19 cellular contexts compared by ENCODE assay signal in genomic region chr2:45237128-45237527, GRCh38.
DNase-seq lines count a peak whose midpoint lies in the region; TF ChIP-seq lines count a peak whose summit lies in the region.
"Had no signal": no experiment of that assay in that cellular context is flagged by ENCODE, and none has a peak within 500 bp of the region (broad histone marks: within the 10 kb centered on the region; RNA-seq: fewer than 3 reads in every experiment).

No MANE protein-coding gene starts in this region.

- TF ChIP-seq CTCF in mesothelial cell of epicardium (IDR thresholded peaks at IDR 0.05; ENCODE audit: unreplicated experiment) = no peak

- DNase-seq in DMS153 (lab: John Stamatoyannopoulos, UW) (peak; percentile 41), NCI-H1417 (lab: John Stamatoyannopoulos, UW) (peak in 2 of 3 experiments; percentile 52 to 77), SJCRH30 (peak; percentile 76 to 89), myocyte (ENCODE audit: low read depth) (peak; percentile 87), mesothelial cell of epicardium (ENCODE audit: low spot score in 2 of 2, unreplicated experiment in 2 of 2) (no peak), anterior cingulate cortex (lab: John Stamatoyannopoulos, UW) (no peak), NCI-H2196 treated with DMSO at 0.1 percent for 48 hours (lab: John Stamatoyannopoulos, UW; ENCODE audit: unreplicated experiment) (no peak), posterior vena cava (ENCODE audit: low spot score) (no peak)
- DNase-seq: activated CD8-positive, alpha-beta memory T cell treated with anti-CD3 and anti-CD28 coated beads, Interleukin-2, amount 50 U/mL, for 48 hours; activated naive CD4-positive, alpha-beta T cell treated with anti-CD3 and anti-CD28 coated beads, Interleukin-2, amount 50 U/mL, for 16 hours; BE2C; glutamatergic neuron; H9; NK-92 treated with Interleukin-12 subunit alpha and Interleukin-12 subunit beta, amount 100 ng/mL, for 24 hours; posterior cingulate gyrus; SW 1271 had no signal

- H3K27ac ChIP-seq in SJCRH30 = peak overlapping the region; percentile 97
- H3K27ac ChIP-seq: suprapubic skin had no signal

- H3K27me3 ChIP-seq in SJCRH30 = no peaks in the 10 kb centered on the region
- H3K27me3 ChIP-seq: BE2C, suprapubic skin had no signal

- H3K27me3 Mint-ChIP-seq in mesothelial cell of epicardium (ENCODE audit: low read depth) = peaks cover 10% of the 10 kb centered on the region

- no peaks in the 10 kb centered on the region for H3K9me3 ChIP-seq in SJCRH30 (replicated peaks)
- H3K9me3 ChIP-seq: BE2C, suprapubic skin had no signal

- peaks cover 15% of the 10 kb centered on the region for H3K4me1 Mint-ChIP-seq in mesothelial cell of epicardium
- H3K4me1 Mint-ChIP-seq: central memory CD8-positive, alpha-beta T cell had no signal

- no peaks in the 10 kb centered on the region for H3K36me3 ChIP-seq in SJCRH30
- H3K36me3 ChIP-seq: BE2C, suprapubic skin had no signal

- H3K36me3 Mint-ChIP-seq in mesothelial cell of epicardium = no peaks in the 10 kb centered on the region
- H3K36me3 Mint-ChIP-seq: WTC11 had no signal

- peak overlapping the region; percentile 45 for H3K4me3 ChIP-seq in SJCRH30
- H3K4me3 ChIP-seq: suprapubic skin had no signal

- H3K27ac Mint-ChIP-seq in mesothelial cell of epicardium = no peak overlapping the region
- H3K27ac Mint-ChIP-seq: H9, WTC11 had no signal

- intact Hi-C loops in posterior vena cava (cut with DNase I) = no loop called here

- H3K4me1 ChIP-seq in SJCRH30 = peaks cover 46% of the 10 kb centered on the region
- H3K4me1 ChIP-seq: BE2C had no signal

- H3K4me3 Mint-ChIP-seq in mesothelial cell of epicardium = no peak overlapping the region
- H3K4me3 Mint-ChIP-seq: central memory CD8-positive, alpha-beta T cell; H9; WTC11 had no signal

- H3K9me3 Mint-ChIP-seq in mesothelial cell of epicardium = no peaks in the 10 kb centered on the region
- H3K9me3 Mint-ChIP-seq: central memory CD8-positive, alpha-beta T cell; H9 had no signal

Comparison
In these comparisons a context has a peak if more than half of its experiments do, and no peak if none do; other contexts are left out.
1. DNase-seq: peak in DMS153 (single experiment), NCI-H1417 (2 of 3), SJCRH30 (2 of 2) and myocyte (single experiment); none in mesothelial cell of epicardium (0 of 2), anterior cingulate cortex (0 of 58), NCI-H2196 treated with DMSO at 0.1 percent for 48 hours (single experiment) and posterior vena cava (single experiment).